Comparison of ENCODE assay signal across 8 cellular contexts in the genomic region with DNA sequence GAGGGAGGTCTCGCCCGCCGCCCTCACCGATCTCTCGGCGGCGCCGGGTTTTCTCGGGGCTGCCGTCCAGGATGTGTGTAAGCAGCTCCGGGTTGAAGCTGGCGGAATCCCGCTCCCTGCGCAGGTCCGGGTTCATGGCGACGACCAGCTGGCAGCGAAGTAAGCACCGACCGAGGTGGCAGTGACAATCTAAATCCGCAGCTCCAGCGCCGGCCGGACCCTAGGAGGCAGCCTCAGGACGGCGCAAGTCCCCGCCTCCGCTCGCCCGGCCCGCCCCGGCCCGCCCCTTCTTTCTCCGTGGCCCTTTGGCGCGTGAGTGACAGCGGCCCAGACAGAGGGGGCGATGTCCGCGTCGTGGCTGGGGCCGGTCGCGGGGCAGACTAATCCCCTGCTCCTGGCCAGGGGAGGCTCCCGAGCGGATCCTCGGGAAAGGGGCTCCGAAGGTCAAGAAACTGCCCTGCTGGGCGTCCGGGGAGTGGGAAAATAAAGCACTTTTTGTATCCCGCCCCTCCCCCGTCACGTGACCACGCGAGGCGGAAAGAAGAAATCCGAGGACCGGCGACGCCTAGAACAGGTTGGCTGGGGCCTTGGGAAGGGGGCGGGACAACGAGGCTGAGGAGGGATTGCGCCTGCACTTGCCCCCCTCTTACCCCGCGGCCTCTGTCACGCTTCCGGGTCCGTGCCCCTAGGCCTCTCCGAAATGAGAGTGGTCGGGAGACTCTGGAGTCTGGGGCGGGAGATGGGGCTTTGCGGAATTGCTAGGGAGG. TPM values are rescaled to one million over a fixed set of nuclear protein-coding genes. Genes with fewer than 3 reads are reported as not detected.
DNase-seq lines count a peak whose midpoint lies in the region; ATAC-seq and TF ChIP-seq lines count a peak whose summit lies in the region.

TSS of gene ACOX1 (minus strand) at position 229 of the 767 bp plus-strand sequence. CDS start at position 136, 93 bp downstream.
TSS of gene TEN1 (plus strand) at position 303 of the 767 bp plus-strand sequence. CDS start 6,953 bp downstream, outside the sequence.

- POLR2A ChIA-PET in PC-9 (lab: Charles Lee; ENCODE audit: unreplicated experiment) = interaction anchor here (0.5 to 0.7 kb wide), 5 partner anchors 14 to 747 kb away, joined by 3 to 4 read pairs (median 3); partner anchors contain the start of genes JMJD6 and METTL23

- intact Hi-C loops in PC-9 (cut with micrococcal nuclease; ENCODE audit: unreplicated experiment) = loop anchor here (1.0 to 2.0 kb wide), 2 partner anchors 48 to 74 kb away; partner anchors contain the start of gene EVPL

- H3K4me1 ChIP-seq in PC-9 (replicated peaks; ENCODE audit: insufficient read depth) (peaks cover 63% of the 10 kb centered on the region), mucosa of rectum (ENCODE audit: control insufficient read depth in 2 of 2, insufficient read depth in 2 of 2, low read length in 2 of 2) (peaks cover 31 to 36% of the 10 kb centered on the region in 2 donors)

- CTCF ChIA-PET in PC-9 (lab: Charles Lee) = interaction anchor here (0.5 to 0.6 kb wide), 3 partner anchors 14 to 164 kb away, joined by 3 to 9 read pairs (median 5); no protein-coding TSS in a partner anchor

- H3K9me2 ChIP-seq in PC-9 (ENCODE audit: insufficient read depth) = no peaks in the 10 kb centered on the region

- BruUV-seq in PC-9 (replicated peaks; lab: Mats Ljungman, UMichigan) = no TSS peak

- 0 out of 2 replicates have a peak, but pooled peaks cover 3% of the 10 kb centered on the region for H3K36me3 ChIP-seq in PC-9 (ENCODE audit: low read depth)
- H3K36me3 ChIP-seq in mucosa of rectum (ENCODE audit: control insufficient read depth in 2 of 2, insufficient read depth in 2 of 2, low read length in 2 of 2) = peaks cover 0 to 2% of the 10 kb centered on the region in 2 donors

- H4K20me1 ChIP-seq in PC-9 (ENCODE audit: insufficient read depth) = no peaks in the 10 kb centered on the region

- H3K79me2 ChIP-seq in PC-9 (ENCODE audit: low read depth) = peaks cover 67% of the 10 kb centered on the region

- TF ChIP-seq CTCF in PC-9 (conservative IDR thresholded peaks at IDR 0.05) (peak; percentile 21; the same call in 1 of the 2 replicates), epithelial cell of proximal tubule (conservative IDR thresholded peaks at IDR 0.05; ENCODE audit: low read depth, low read length) (no peak)

- H3K4me2 ChIP-seq in PC-9 = peak within 1 kb of the TSS; percentile 80

- peak within 1 kb of the TSS; percentile 88 for H2AFZ ChIP-seq in PC-9

- H3K27ac ChIP-seq in PC-9 = peak within 1 kb of the TSS; percentile 87
- H3K27ac ChIP-seq in mucosa of rectum (ENCODE audit: low read depth in 2 of 2, low read length in 2 of 2) = peak within 1 kb of the TSS; percentile 99

- peak within 1 kb of the TSS; percentile 65 for H3K4me3 ChIP-seq in Jurkat, Clone E6-1 (ENCODE audit: low read length)
- peak within 1 kb of the TSS; percentile 82 for H3K4me3 ChIP-seq in PC-9
- peak within 1 kb of the TSS; percentile 63 for H3K4me3 ChIP-seq in epithelial cell of proximal tubule (ENCODE audit: low read depth, low read length)
- H3K4me3 ChIP-seq in mucosa of rectum (ENCODE audit: low read length in 2 of 2) = peak within 1 kb of the TSS; percentile 96 to 97

- H3K27me3 ChIP-seq in PC-9 (ENCODE audit: insufficient read depth, low read depth) = no peaks in the 10 kb centered on the region
- H3K27me3 ChIP-seq in mucosa of rectum (ENCODE audit: control insufficient read depth in 2 of 2, insufficient read depth in 2 of 2, low read length in 2 of 2) = no peaks in the 10 kb centered on the region

- DNase-seq in DMS153 treated with DMSO at 0.1 percent for 48 hours (lab: John Stamatoyannopoulos, UW; ENCODE audit: unreplicated experiment) (peak; percentile 95), PC-9 (peak; percentile 91 to 96), epithelial cell of proximal tubule (ENCODE audit: low read depth) (peak; percentile 72)
- DNase-seq in Jurkat, Clone E6-1 (ENCODE audit: low read depth, low spot score) = peak; percentile 94
- peak; percentile 94 for DNase-seq in activated T-cell treated with anti-CD3 and anti-CD28 coated beads, Interleukin-2, amount 50 U/mL, for 1 hour
- peak; percentile 98 for DNase-seq in stimulated activated CD8-positive, alpha-beta memory T cell treated with anti-CD3 and anti-CD28 coated beads, Interleukin-4, amount 100 ng/mL, for 48 hours

- peak within 1 kb of the TSS; percentile 97 to 99 for H3K9ac ChIP-seq in mucosa of rectum (ENCODE audit: low read depth in 1 of 2, low read length in 2 of 2)

- H3F3A ChIP-seq in PC-9 (ENCODE audit: insufficient read depth, low read depth) = peaks cover 46% of the 10 kb centered on the region

- peak; percentile 84 for ATAC-seq in GM21576 (IDR thresholded peaks at IDR 0.05; ENCODE audit: unreplicated experiment)

- H3K9me3 ChIP-seq in PC-9 (ENCODE audit: insufficient read depth, low read depth) = no peaks in the 10 kb centered on the region
- H3K9me3 ChIP-seq in mucosa of rectum (ENCODE audit: control insufficient read depth in 2 of 2, low read length in 2 of 2) = no peaks in the 10 kb centered on the region

RNA-seq across cellular contexts. Expression of gene ACOX1, which starts in this region (rescaled TPM):
- 22.3 TPM for polyA plus RNA-seq in Jurkat, Clone E6-1 (2012; ENCODE audit: insufficient read depth, insufficient read length)
- total RNA-seq in PC-9 (2021) (35.5 and 37.1 TPM in 2 replicates), epithelial cell of proximal tubule (22.2 and 35.1 TPM in 2 replicates)

RNA-seq across cellular contexts. Expression of gene TEN1, which starts in this region (rescaled TPM):
- 24.3 TPM for polyA plus RNA-seq in Jurkat, Clone E6-1 (2012; ENCODE audit: insufficient read depth, insufficient read length)
- 19.6 and 22.7 TPM in 2 replicates for total RNA-seq in PC-9 (2021)
- 25.3 and 41.6 TPM in 2 replicates for total RNA-seq in epithelial cell of proximal tubule

Comparison
In these comparisons a context has a peak if more than half of its experiments do, and no peak if none do; other contexts are left out.
1. Peak in every context shown above with its lines: DNase-seq, ATAC-seq, H3K4me3 ChIP-seq and H3K27ac ChIP-seq.